Comparison of ENCODE assay signal across 1 cellular context in genomic region chr1:153546796-153547559, GRCh38.
TF ChIP-seq lines count a peak whose summit lies in the region.

No MANE protein-coding gene starts in this region.

TF ChIP-seq in IMR-90, 13 proteins besides CTCF, POLR2A, EP300 and RAD21:
- TF ChIP-seq MAZ (IDR thresholded peaks at IDR 0.05; ENCODE audit: borderline replicate concordance, low read depth, low read length): no peak
- no peak for TF ChIP-seq RFX5 (IDR thresholded peaks at IDR 0.05; ENCODE audit: low read depth, low read length)
- TF ChIP-seq MAFK (IDR thresholded peaks at IDR 0.05; ENCODE audit: low read depth, low read length): no peak
- no peak for TF ChIP-seq SMC3 (IDR thresholded peaks at IDR 0.05; ENCODE audit: low read depth, low read length)
- no peak for TF ChIP-seq MXI1 (IDR thresholded peaks at IDR 0.05; ENCODE audit: borderline replicate concordance, low read depth, low read length)
- TF ChIP-seq CEBPB (IDR thresholded peaks at IDR 0.05; ENCODE audit: low read depth, low read length): no peak
